Comparison of ENCODE assay signal across 23 cellular contexts in genomic region chr17:63925615-63926014, GRCh38. TPM values are rescaled to one million over a fixed set of nuclear protein-coding genes. Genes with fewer than 3 reads are reported as not detected.
A peak's percentile ranks its signal among the peaks of the same experiment; 100 is the strongest.
DNase-seq lines count a peak whose midpoint lies in the region; ATAC-seq, FAIRE-seq and TF ChIP-seq lines count a peak whose summit lies in the region.
"Had no signal": no experiment of that assay in that cellular context is flagged by ENCODE, and none has a peak within 500 bp of the region (broad histone marks: within the 10 kb centered on the region; RNA-seq: fewer than 3 reads in every experiment).

No MANE protein-coding gene starts in this region.

- peak; percentile 41 for DNase-seq in GM13976 (ENCODE audit: low spot score)
- peak; percentile 4 for DNase-seq in iPS-NIHi7 (ENCODE audit: extremely low spot score)
- no peak for DNase-seq in NCI-H1092 (lab: John Stamatoyannopoulos, UW)
- DNase-seq in small intestine, result no peak
- DNase-seq in NCI-H345 (lab: John Stamatoyannopoulos, UW), result no peak
- DNase-seq: COR-L47, gastrocnemius medialis, MG63, NCI-H2081 treated with DMSO at 0.1 percent for 48 hours, NCI-H510A treated with DMSO at 0.1 percent for 48 hours, occipital lobe, OCI-M1, SJCRH30, uterus had no signal

- H4K20me1 ChIP-seq in BLaER1 (peaks cover 31% of the 10 kb centered on the region), OCI-LY1 (ENCODE audit: insufficient read depth, low read length) (no peaks in the 10 kb centered on the region)

- TF ChIP-seq CTCF in GM13976 (IDR thresholded peaks at IDR 0.05; ENCODE audit: borderline replicate concordance, control extremely low read depth, extremely low read depth, insufficient read depth, missing control alignments), result no peak
- TF ChIP-seq CTCF in OCI-LY1 (IDR thresholded peaks at IDR 0.05; ENCODE audit: low read length), result no peak

- peaks cover 4% of the 10 kb centered on the region for H3K79me2 ChIP-seq in OCI-LY1 (ENCODE audit: insufficient read depth, low read length)

- peak overlapping the region; percentile 97 for H3K27ac ChIP-seq in BLaER1
- peak overlapping the region; percentile 97 for H3K27ac ChIP-seq in OCI-LY1 (ENCODE audit: low read depth, low read length, poor library complexity, severe bottlenecking)
- no peak overlapping the region for H3K27ac ChIP-seq in small intestine (ENCODE audit: low read depth in 1 of 2, low read length in 1 of 2)
- H3K27ac ChIP-seq: cardiac muscle cell, gastrocnemius medialis, right atrium auricular region, SJCRH30, uterus had no signal

- peaks cover 96% of the 10 kb centered on the region for H3K4me1 ChIP-seq in BLaER1
- H3K4me1 ChIP-seq in OCI-LY1 (ENCODE audit: insufficient read depth, low read length, severe bottlenecking), result peaks cover 97% of the 10 kb centered on the region
- no peaks in the 10 kb centered on the region for H3K4me1 ChIP-seq in small intestine (ENCODE audit: control insufficient read depth in 2 of 2, insufficient read depth in 1 of 2, low read depth in 1 of 2, low read length in 1 of 2)
- H3K4me1 ChIP-seq: uterus had no signal

- WGBS in small intestine, 3 donors, result 66 to 75% (median 72%) methylated on average over 4 to 5 of the region's 5 CpGs

- H3F3A ChIP-seq in OCI-LY1 (ENCODE audit: insufficient read depth, low read length), result peaks cover 18% of the 10 kb centered on the region

- H3K36me3 ChIP-seq in BLaER1, result peaks cover 29% of the 10 kb centered on the region
- H3K36me3 ChIP-seq in OCI-LY1 (ENCODE audit: insufficient read depth, low read length), result peaks cover 36% of the 10 kb centered on the region
- H3K36me3 ChIP-seq in small intestine (ENCODE audit: control insufficient read depth in 2 of 2, insufficient read depth in 2 of 2, low read length in 2 of 2), result no peaks in the 10 kb centered on the region
- H3K36me3 ChIP-seq: cardiac muscle cell, gastrocnemius medialis, MG63, right atrium auricular region, SJCRH30, uterus had no signal

- H3K9ac ChIP-seq in BLaER1 (peak overlapping the region; percentile 73), OCI-LY1 (ENCODE audit: low read length) (peak overlapping the region; percentile 64)

- no peaks in the 10 kb centered on the region for H3K9me2 ChIP-seq in OCI-LY1 (ENCODE audit: low read depth, low read length)

- ATAC-seq in HG02938 (IDR thresholded peaks at IDR 0.05; ENCODE audit: unreplicated experiment), result no peak
- ATAC-seq: gastrocnemius medialis, GM23338, HepG2 had no signal

- no peak overlapping the region; the same call in none of the 2 replicates for H3K4me3 ChIP-seq in BLaER1
- H3K4me3 ChIP-seq in OCI-LY1 (ENCODE audit: low read depth, low read length, poor library complexity, severe bottlenecking), result no peak overlapping the region
- H3K4me3 ChIP-seq in small intestine (ENCODE audit: low read depth in 1 of 2, low read length in 2 of 2), result no peak overlapping the region
- H3K4me3 ChIP-seq: cardiac muscle cell, gastrocnemius medialis, GM23338, MG63, right atrium auricular region, SJCRH30, uterus had no signal

- H3K27me3 ChIP-seq in BLaER1, result no peaks in the 10 kb centered on the region
- H3K27me3 ChIP-seq in OCI-LY1 (ENCODE audit: insufficient read depth, low read length), result no peaks in the 10 kb centered on the region
- H3K27me3 ChIP-seq in small intestine (ENCODE audit: control insufficient read depth in 2 of 2, insufficient read depth in 2 of 2, low read length in 2 of 2), result no peaks in the 10 kb centered on the region
- H3K27me3 ChIP-seq: cardiac muscle cell, gastrocnemius medialis, MG63, right atrium auricular region, SJCRH30, uterus had no signal

- H3K9me3 ChIP-seq in BLaER1 (no peaks in the 10 kb centered on the region), OCI-LY1 (ENCODE audit: low read length) (no peaks in the 10 kb centered on the region), small intestine (ENCODE audit: control insufficient read depth, low read depth) (no peaks in the 10 kb centered on the region)
- H3K9me3 ChIP-seq: gastrocnemius medialis, MG63, right atrium auricular region, SJCRH30, uterus had no signal

- peak overlapping the region; percentile 99 for H3K4me2 ChIP-seq in BLaER1
- H3K4me2 ChIP-seq in OCI-LY1 (ENCODE audit: low read length), result peak overlapping the region; percentile 44; the same call in 1 of the 2 replicates
- H3K4me2 ChIP-seq: GM23338 had no signal

- FAIRE-seq in small intestine (lab: Jason Lieb, UNC), result no peak
- FAIRE-seq: HepG2 had no signal

- no peak overlapping the region for H2AFZ ChIP-seq in OCI-LY1 (ENCODE audit: low read length)
- H2AFZ ChIP-seq: GM23338 had no signal

- in situ Hi-C loops in GM13976 (cut with MboI; ENCODE audit: low sequenced_read_pairs, unreplicated experiment), result no loop called here

RNA-seq across cellular contexts. Expression of gene CD79B, which starts 6.5 kb away (rescaled TPM):
- 1 to 10 TPM in 2 of 3 donors, under 1 TPM in 1; 0.45 to 8.7 (median 4.6) TPM for polyA plus RNA-seq in small intestine
- polyA plus RNA-seq: AG04450, HepG2 had no signal

RNA-seq across cellular contexts. Expression of gene GH1, which starts 7.0 kb away (rescaled TPM):
- not detected for polyA plus RNA-seq in small intestine
- polyA plus RNA-seq: AG04450, cardiac muscle cell, HepG2, liver had no signal

RNA-seq across cellular contexts. Expression of gene CSHL1, which starts 14.6 kb away (rescaled TPM):
- polyA plus RNA-seq in small intestine, result not detected
- polyA plus RNA-seq: AG04450, cardiac muscle cell, HepG2, liver had no signal

RNA-seq across cellular contexts. Expression of gene CSH1, which starts 29.2 kb away (rescaled TPM):
- polyA plus RNA-seq in small intestine, result not detected
- polyA plus RNA-seq: AG04450, cardiac muscle cell, HepG2, liver had no signal

RNA-seq across cellular contexts. Expression of gene GH2, which starts 43.9 kb away (rescaled TPM):
- not detected for polyA plus RNA-seq in small intestine
- polyA plus RNA-seq: AG04450, HepG2, liver had no signal

Comparison
In these comparisons a context has a peak if more than half of its experiments do, and no peak if none do; other contexts are left out.
1. H3K27ac ChIP-seq: peak in BLaER1 (single experiment) and OCI-LY1 (single experiment); none in small intestine (0 of 2).
2. DNase-seq: peak in GM13976 (single experiment) and iPS-NIHi7 (single experiment); none in NCI-H1092 (single experiment), small intestine (single experiment) and NCI-H345 (single experiment).